2 cellular contexts compared by ENCODE assay signal in the genomic region with DNA sequence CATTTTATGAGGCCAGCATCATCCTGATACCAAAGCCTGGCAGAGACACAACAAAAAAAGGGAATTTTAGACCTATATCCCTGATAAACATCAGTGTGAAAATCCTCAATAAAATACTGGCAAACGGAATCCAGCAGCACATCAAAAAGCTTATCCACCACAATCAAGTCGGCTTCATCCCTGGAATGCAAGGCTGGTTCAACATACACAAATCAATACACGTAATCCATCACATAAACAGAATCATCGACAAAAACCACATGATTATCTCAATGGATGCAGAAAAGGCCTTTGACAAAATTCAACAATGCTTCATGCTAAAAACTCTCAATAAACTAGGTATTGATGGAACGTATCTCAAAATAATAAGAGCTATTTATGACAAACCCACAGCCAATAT. TPM values are rescaled to one million over a fixed set of nuclear protein-coding genes. Genes with fewer than 3 reads are reported as not detected.
"Had no signal": no experiment of that assay in that cellular context is flagged by ENCODE, and none has a peak within 500 bp of the region (broad histone marks: within the 10 kb centered on the region; RNA-seq: fewer than 3 reads in every experiment).

No MANE protein-coding gene starts in this region.

RNA-seq across cellular contexts. Expression of gene ICA1, which starts 18.9 kb away (rescaled TPM):
- total RNA-seq: IMR-90 had no signal
- polyA plus RNA-seq: HepG2, IMR-90 had no signal
